ENCODE assay signal across 15 cellular contexts in genomic region chr12:132716356-132716755, GRCh38. TPM values are rescaled to one million over a fixed set of nuclear protein-coding genes. Genes with fewer than 3 reads are reported as not detected.
DNase-seq lines count a peak whose midpoint lies in the region; ATAC-seq and TF ChIP-seq lines count a peak whose summit lies in the region.
"Had no signal": no experiment of that assay in that cellular context is flagged by ENCODE, and none has a peak within 500 bp of the region (broad histone marks: within the 10 kb centered on the region; RNA-seq: fewer than 3 reads in every experiment).

No MANE protein-coding gene starts in this region.

- no peak overlapping the region for H3K4me3 ChIP-seq in BLaER1
- H3K4me3 ChIP-seq in HEK293 (ENCODE audit: low read depth, low read length): no peak overlapping the region
- H3K4me3 ChIP-seq: HAP-1 had no signal

- no peak overlapping the region for H3K9ac ChIP-seq in BLaER1

- POLR2A ChIA-PET in HEK293 (lab: Yijun Ruan, JAX): no interaction called here

- CTCF ChIA-PET in HEK293 (lab: Yijun Ruan, JAX): no interaction called here

- H3K27me3 ChIP-seq in BLaER1: no peaks in the 10 kb centered on the region

- no peak for TF ChIP-seq CTCF in HEK293 (tag by site-specific recombination; IDR thresholded peaks at IDR 0.05)

- H3K27ac ChIP-seq in BLaER1 (no peak overlapping the region), HEK293 (ENCODE audit: extremely low read depth, low read depth, low read length) (no peak overlapping the region)

- H3K36me3 ChIP-seq in BLaER1: peaks cover 83% of the 10 kb centered on the region
- peaks cover 16 to 73% of the 10 kb centered on the region in 2 experiments; a peak in 2 of 3 replicates for H3K36me3 ChIP-seq in HEK293 (ENCODE audit: control insufficient read depth in 2 of 2, insufficient read depth in 1 of 2, low read length in 2 of 2)

- H3K9me3 ChIP-seq in BLaER1 (no peaks in the 10 kb centered on the region), HEK293 (ENCODE audit: control insufficient read depth, insufficient read depth, low read depth, low read length) (no peaks in the 10 kb centered on the region)
- H3K9me3 ChIP-seq: HAP-1 had no signal

- peaks cover 97% of the 10 kb centered on the region for H4K20me1 ChIP-seq in BLaER1

- peak overlapping the region; percentile 68 for H3K4me2 ChIP-seq in BLaER1

- H3K4me1 ChIP-seq in BLaER1 (peaks cover 53% of the 10 kb centered on the region), HEK293 (ENCODE audit: control insufficient read depth, insufficient read depth, low read length) (no peaks in the 10 kb centered on the region)
- H3K4me1 ChIP-seq: HAP-1 had no signal

- intact Hi-C loops in posterior vena cava (cut with DNase I): no loop called here

- ATAC-seq in GM18873 (IDR thresholded peaks at IDR 0.05; ENCODE audit: low FRiP score, unreplicated experiment): no peak

- DNase-seq in epidermal melanocyte (ENCODE audit: insufficient read length, low spot score) (peak; percentile 15), HPDE6-E6E7 (ENCODE audit: extremely low spot score) (no peak), posterior vena cava (ENCODE audit: low spot score) (no peak)
- DNase-seq: C1 segment of cervical spinal cord; Calu3; CD4-positive, alpha-beta memory T cell; COR-L47; DMS53; DMS79 treated with DMSO at 0.1 percent for 48 hours; GF-D8; GOT3 had no signal

TF ChIP-seq in HEK293, 187 proteins besides CTCF, POLR2A, EP300 and RAD21:
- TF ChIP-seq KLF1 (tag by site-specific recombination; IDR thresholded peaks at IDR 0.05) (peak; percentile 57; the same call in 1 of the 2 replicates), ZNF510 (tag by site-specific recombination; IDR thresholded peaks at IDR 0.05; ENCODE audit: insufficient replicate concordance) (no peak), ZNF433 (tag by site-specific recombination; IDR thresholded peaks at IDR 0.05; ENCODE audit: low read depth) (no peak), ZNF677 (tag by site-specific recombination; IDR thresholded peaks at IDR 0.05) (no peak)
- TF ChIP-seq, protein P1, sequence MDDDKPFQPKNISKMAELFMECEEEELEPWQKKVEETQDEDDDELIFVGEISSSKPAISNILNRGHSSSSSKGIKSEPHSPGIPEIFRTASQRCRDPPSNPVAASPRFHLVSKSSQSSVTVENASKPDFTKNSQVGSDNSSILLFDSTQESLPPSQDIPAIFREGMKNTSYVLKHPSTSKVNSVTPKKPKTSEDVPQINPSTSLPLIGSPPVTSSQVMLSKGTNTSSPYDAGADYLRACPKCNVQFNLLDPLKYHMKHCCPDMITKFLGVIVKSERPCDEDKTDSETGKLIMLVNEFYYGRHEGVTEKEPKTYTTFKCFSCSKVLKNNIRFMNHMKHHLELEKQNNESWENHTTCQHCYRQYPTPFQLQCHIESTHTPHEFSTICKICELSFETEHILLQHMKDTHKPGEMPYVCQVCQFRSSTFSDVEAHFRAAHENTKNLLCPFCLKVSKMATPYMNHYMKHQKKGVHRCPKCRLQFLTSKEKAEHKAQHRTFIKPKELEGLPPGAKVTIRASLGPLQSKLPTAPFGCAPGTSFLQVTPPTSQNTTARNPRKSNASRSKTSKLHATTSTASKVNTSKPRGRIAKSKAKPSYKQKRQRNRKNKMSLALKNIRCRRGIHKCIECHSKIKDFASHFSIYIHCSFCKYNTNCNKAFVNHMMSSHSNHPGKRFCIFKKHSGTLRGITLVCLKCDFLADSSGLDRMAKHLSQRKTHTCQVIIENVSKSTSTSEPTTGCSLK (tag by site-specific recombination; IDR thresholded peaks at IDR 0.05): no peak

RNA-seq across cellular contexts. Expression of gene PGAM5, which starts 5.7 kb away (rescaled TPM):
- total RNA-seq in posterior vena cava: 10 to 100 TPM; 20.0 to 24.2 TPM

RNA-seq across cellular contexts. Expression of gene PXMP2, which starts 29.0 kb away (rescaled TPM):
- 1 to 10 TPM; 7.1 to 9.5 TPM for total RNA-seq in posterior vena cava

RNA-seq across cellular contexts. Expression of gene POLE, which starts 29.2 kb away (rescaled TPM):
- total RNA-seq in posterior vena cava: 10 to 100 TPM; 16.6 to 21.2 TPM

RNA-seq across cellular contexts. Expression of gene ANKLE2, which starts 45.3 kb away (rescaled TPM):
- 10 to 100 TPM; 36.6 to 43.5 TPM for total RNA-seq in posterior vena cava
